In genomic region chr1:183023146-183023600, GRCh38 we compare ENCODE assay signal across 8 cellular contexts. TPM values are rescaled to one million over a fixed set of nuclear protein-coding genes. Genes with fewer than 3 reads are reported as not detected.
DNase-seq lines count a peak whose midpoint lies in the region; ATAC-seq and TF ChIP-seq lines count a peak whose summit lies in the region.

Gene LAMC1 (plus strand): TSS chr1:183023420. CDS start chr1:183023717, 297 bp downstream.

- peak in 1 of 3 donors; percentile 6 for TF ChIP-seq CTCF in ovary (IDR thresholded peaks at IDR 0.05)

- intact Hi-C loops in cardiac septum (cut with DNase I) = loop anchor here (2.0 to 5.0 kb wide), 3 partner anchors 60 to 209 kb away; no protein-coding TSS in a partner anchor
- intact Hi-C loops in ovary (cut with DNase I) = loop anchor here in 3 of 4 donors (2.0 to 10.0 kb wide), 5 partner anchors 52 to 614 kb away; partner anchors contain the start of gene ARPC5 (in 1 of the 3)

- H3K36me3 ChIP-seq in NT2/D1 (ENCODE audit: insufficient read depth, insufficient read length, low read length) (peaks cover 16% of the 10 kb centered on the region), ovary (no peaks in the 10 kb centered on the region)

- H3K4me3 ChIP-seq in NT2/D1 (ENCODE audit: insufficient read length, low read depth) (peak within 1 kb of the TSS; percentile 97), ovary (peak within 1 kb of the TSS; percentile 62)

- H3K27me3 ChIP-seq in NT2/D1 (ENCODE audit: insufficient read depth, insufficient read length) (no peaks in the 10 kb centered on the region), ovary (no peaks in the 10 kb centered on the region)

- ATAC-seq in GM19438 (IDR thresholded peaks at IDR 0.05; ENCODE audit: low read depth, unreplicated experiment) = peak; percentile 38
- ATAC-seq in HG03442 (IDR thresholded peaks at IDR 0.05; ENCODE audit: unreplicated experiment) = peak; percentile 29

- 1 to 8% (median 1%) methylated on average over 19 to 55 of the region's 65 CpGs for WGBS in ovary, 3 donors

- DNase-seq in DMS114 treated with DMSO at 0.1 percent for 48 hours (lab: John Stamatoyannopoulos, UW; ENCODE audit: unreplicated experiment) (peak; percentile 23), NT2/D1 (ENCODE audit: low read depth, low spot score) (peak; percentile 96), amygdala (lab: John Stamatoyannopoulos, UW) (peak in 36 of 56 donors; percentile 7 to 69 (median 39)), cardiac septum (ENCODE audit: low spot score) (peak; percentile 83), ovary (peak; percentile 72 to 86 (median 81))
- DNase-seq in central memory CD4-positive, alpha-beta T cell = no peak

- TF ChIP-seq POLR2A in ovary (IDR thresholded peaks at IDR 0.05) = no peak

- H3K4me1 ChIP-seq in NT2/D1 (ENCODE audit: insufficient read depth, insufficient read length) = no peaks in the 10 kb centered on the region
- peaks cover 5% of the 10 kb centered on the region for H3K4me1 ChIP-seq in ovary (ENCODE audit: insufficient read depth)

- peak within 1 kb of the TSS; percentile 92 to 100 for H3K27ac ChIP-seq in ovary

- peak within 1 kb of the TSS; percentile 95 for H3K9ac ChIP-seq in NT2/D1 (ENCODE audit: insufficient read length, low read depth)

- no peak for TF ChIP-seq EP300 in ovary (IDR thresholded peaks at IDR 0.05)

- H3K9me3 ChIP-seq in NT2/D1 (ENCODE audit: insufficient read depth, low read length) (no peaks in the 10 kb centered on the region), ovary (no peaks in the 10 kb centered on the region)

RNA-seq across cellular contexts. Expression of gene LAMC1, which starts in this region (rescaled TPM):
- total RNA-seq in cardiac septum = 104 TPM
- total RNA-seq in ovary = 10 to 100 TPM; 59.9 to 97.3 (median 85.2) TPM
- polyA plus RNA-seq in ovary = 100 to 1,000 TPM in 1 of 2 donors, 10 to 100 TPM in 1; 51.3 to 205 TPM
